Comparison of ENCODE assay signal across 27 cellular contexts in the genomic region with DNA sequence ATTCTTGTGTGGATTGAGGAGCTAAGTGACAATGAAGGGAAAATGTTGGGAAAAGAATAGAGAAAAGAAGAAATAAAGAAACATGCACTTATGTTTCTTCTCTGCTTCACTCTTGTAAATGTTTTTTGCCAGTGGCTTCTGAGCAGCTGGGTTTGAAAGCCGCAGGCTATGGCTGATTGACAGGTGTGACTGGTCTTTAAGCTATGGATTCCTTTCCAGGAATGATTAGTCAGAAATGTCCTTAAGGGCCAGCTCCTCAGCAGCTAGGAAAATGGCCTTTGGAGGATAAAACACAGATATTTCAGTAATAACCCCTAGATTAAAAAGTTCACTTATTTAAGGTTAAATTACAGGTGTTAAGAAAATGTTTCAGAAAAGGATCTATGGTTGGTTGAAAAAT. TPM values are rescaled to one million over a fixed set of nuclear protein-coding genes. Genes with fewer than 3 reads are reported as not detected.
DNase-seq lines count a peak whose midpoint lies in the region; ATAC-seq and TF ChIP-seq lines count a peak whose summit lies in the region.
"Had no signal": no experiment of that assay in that cellular context is flagged by ENCODE, and none has a peak within 500 bp of the region (broad histone marks: within the 10 kb centered on the region; RNA-seq: fewer than 3 reads in every experiment).

No MANE protein-coding gene starts in this region.

- CTCF ChIA-PET in RWPE1 (lab: Yijun Ruan, JAX) (interaction anchor here (0.7 kb wide), 1 partner anchor 145 kb away, joined by 4 read pairs; no protein-coding TSS in a partner anchor), GM10248 (lab: Yijun Ruan, JAX) (interaction anchor here (1.1 to 6.2 kb wide), 2 partner anchors 13 to 16 kb away, joined by 3 to 36 read pairs; no protein-coding TSS in a partner anchor)

- H3K4me1 ChIP-seq in gastrocnemius medialis, result peaks cover 5 to 7% of the 10 kb centered on the region in 2 donors
- H3K4me1 ChIP-seq: right lobe of liver, transverse colon had no signal

- H3K27ac Mint-ChIP-seq in HFFc6, result no peak overlapping the region
- H3K27ac Mint-ChIP-seq: activated B cell treated with CpG ODN at 0.5 μM for 24 hours; activated CD4-positive, alpha-beta T cell treated with anti-CD3 and anti-CD28 coated beads, Interleukin-2, amount 10 ng/mL, durations not matched to agents 7 days and 5 days; activated naive CD4-positive, alpha-beta T cell treated with anti-CD3 and anti-CD28 coated beads, Interleukin-2, amount 50 U/mL, for 72 hours had no signal

- DNase-seq in HFFc6, result peak; percentile 29
- peak; percentile 60 for DNase-seq in RWPE1 (ENCODE audit: low spot score)
- DNase-seq in glomerular visceral epithelial cell (ENCODE audit: extremely low spot score), result peak; percentile 26
- no peak for DNase-seq in gastrocnemius medialis
- no peak for DNase-seq in COLO829 (ENCODE audit: low spot score)
- DNase-seq in NCI-H1694 treated with DMSO at 0.1 percent for 48 hours (lab: John Stamatoyannopoulos, UW), result no peak
- DNase-seq in GM10248 (ENCODE audit: extremely low spot score), result no peak
- DNase-seq: activated B cell treated with CpG ODN at 0.5 μM for 24 hours; activated CD4-positive, alpha-beta T cell treated with anti-CD3 and anti-CD28 coated beads, Interleukin-2, amount 10 ng/mL, durations not matched to agents 7 days and 5 days; activated effector memory CD4-positive, alpha-beta T cell treated with Interleukin-2 at 50 U/mL for 16 hours; effector CD4-positive, alpha-beta T cell; left ventricle myocardium superior; NCI-H146; NCI-H748 treated with DMSO at 0.1 percent for 48 hours; right lobe of liver; RPMI8226; SK-N-SH; stimulated activated CD4-positive, alpha-beta T cell treated with anti-CD3 and anti-CD28 coated beads, Interleukin-4, amount 100 ng/mL, for 24 hours; transverse colon had no signal

- no peaks in the 10 kb centered on the region for H3K36me3 Mint-ChIP-seq in HFFc6 (ENCODE audit: low read depth)

- no peak for TF ChIP-seq POLR2A in gastrocnemius medialis (IDR thresholded peaks at IDR 0.05)

- no peaks in the 10 kb centered on the region for H3K27me3 ChIP-seq in gastrocnemius medialis
- H3K27me3 ChIP-seq: BLaER1 treated with 17β-estradiol and CSF1 and Interleukin-3, amounts not matched to agents 10 nM and 100 nM; right lobe of liver; transverse colon had no signal

- ATAC-seq in gastrocnemius medialis, result peak; percentile 54 to 80
- ATAC-seq: activated naive CD4-positive, alpha-beta T cell treated with anti-CD3 and anti-CD28 coated beads, Interleukin-2, amount 50 U/mL, for 72 hours; left ventricle myocardium superior; right lobe of liver had no signal

- no peak overlapping the region for H3K4me3 Mint-ChIP-seq in HFFc6
- H3K4me3 Mint-ChIP-seq: activated B cell treated with CpG ODN at 0.5 μM for 24 hours; activated CD4-positive, alpha-beta T cell treated with anti-CD3 and anti-CD28 coated beads, Interleukin-2, amount 10 ng/mL, durations not matched to agents 7 days and 5 days had no signal

- H3K4me3 ChIP-seq in gastrocnemius medialis, result no peak overlapping the region
- H3K4me3 ChIP-seq: BLaER1 treated with 17β-estradiol and CSF1 and Interleukin-3, amounts not matched to agents 10 nM and 100 nM; right lobe of liver; transverse colon had no signal

- POLR2A ChIA-PET in RWPE1 (lab: Yijun Ruan, JAX; ENCODE audit: low non-redundant PET), result no interaction called here
- POLR2A ChIA-PET in GM10248 (lab: Yijun Ruan, JAX), result no interaction called here

- intact Hi-C loops in gastrocnemius medialis (cut with DNase I; ENCODE audit: low total_unique reads), result no loop called here

- in situ Hi-C loops in gastrocnemius medialis (cut with MboI; ENCODE audit: low sequenced_read_pairs in 4 of 4), result loop anchor here in 3 of 4 donors (25.0 kb wide), 2 partner anchors 380 to 405 kb away; a partner anchor contains a TSS

- H3K36me3 ChIP-seq in gastrocnemius medialis, result no peaks in the 10 kb centered on the region
- H3K36me3 ChIP-seq: BLaER1 treated with 17β-estradiol and CSF1 and Interleukin-3, amounts not matched to agents 10 nM and 100 nM; right lobe of liver; transverse colon had no signal

- H3K27ac ChIP-seq in RWPE1 (no peak overlapping the region), gastrocnemius medialis (peak overlapping the region in 1 of 4 donors; percentile 3)
- H3K27ac ChIP-seq: BLaER1 treated with 17β-estradiol and CSF1 and Interleukin-3, amounts not matched to agents 10 nM and 100 nM; epithelial cell of prostate; right lobe of liver; transverse colon had no signal

- no peaks in the 10 kb centered on the region for H3K4me1 Mint-ChIP-seq in HFFc6 (ENCODE audit: low read depth)

- H3K27me3 Mint-ChIP-seq in HFFc6 (ENCODE audit: insufficient read depth), result peaks cover 9% of the 10 kb centered on the region
- H3K27me3 Mint-ChIP-seq: activated B cell treated with CpG ODN at 0.5 μM for 24 hours; activated CD4-positive, alpha-beta T cell treated with anti-CD3 and anti-CD28 coated beads, Interleukin-2, amount 10 ng/mL, durations not matched to agents 7 days and 5 days had no signal

- no peaks in the 10 kb centered on the region for H3K9me3 Mint-ChIP-seq in HFFc6
- H3K9me3 Mint-ChIP-seq: activated B cell treated with CpG ODN at 0.5 μM for 24 hours; activated naive CD4-positive, alpha-beta T cell treated with anti-CD3 and anti-CD28 coated beads, Interleukin-2, amount 50 U/mL, for 72 hours had no signal

- no peaks in the 10 kb centered on the region for H3K9me3 ChIP-seq in gastrocnemius medialis
- H3K9me3 ChIP-seq: right lobe of liver, SK-N-SH, transverse colon had no signal

- TF ChIP-seq CTCF in HFFc6 (IDR thresholded peaks at IDR 0.05) (no peak), RWPE1 (conservative IDR thresholded peaks at IDR 0.05; ENCODE audit: low read depth) (no peak), gastrocnemius medialis (IDR thresholded peaks at IDR 0.05 in 4 of 5, conservative IDR thresholded peaks at IDR 0.05 in 1 of 5) (no peak), GM10248 (IDR thresholded peaks at IDR 0.05; ENCODE audit: control extremely low read depth, extremely low read depth, low read depth, missing control alignments) (no peak)

RNA-seq across cellular contexts. Expression of a gene that starts 6.5 kb away (rescaled TPM):
- 10 to 100 TPM; 15.4 to 21.5 (median 17.8) TPM for total RNA-seq in HFFc6 (2021; fragmentation: NEBNext Ultra II Directional; extraction: Animal tissue kit (Norgen Biotek cat#: 25700))
- total RNA-seq in gastrocnemius medialis, result 100 to 1,000 TPM in 1 of 4 donors, 10 to 100 TPM in 3; 56.7 to 141 (median 80.4) TPM

RNA-seq across cellular contexts. Expression of a gene that starts 22.7 kb away (rescaled TPM):
- total RNA-seq in HFFc6 (2021; fragmentation: NEBNext Ultra II Directional; extraction: Animal tissue kit (Norgen Biotek cat#: 25700)), result not detected
- total RNA-seq in gastrocnemius medialis, result not detected
- total RNA-seq: activated CD4-positive, alpha-beta T cell treated with anti-CD3 and anti-CD28 coated beads, Interleukin-2, amount 10 ng/mL, durations not matched to agents 7 days and 5 days; activated CD8-positive, alpha-beta memory T cell treated with anti-CD3 and anti-CD28 coated beads for 36 hours; activated naive CD4-positive, alpha-beta T cell treated with anti-CD3 and anti-CD28 coated beads, Interleukin-2, amount 50 U/mL, for 72 hours; glomerular endothelial cell; left ventricle myocardium superior; mesenteric fat pad; posterior vena cava; right lobe of liver; T-helper 1 cell treated with Interleukin-12 subunit alpha and Interleukin-12 subunit beta and Interleukin-4 antibody, amounts not matched to agents 30 ng/mL and 1 ng/mL, for 36 hours had no signal

Comparison
In these comparisons a context has a peak if more than half of its experiments do, and no peak if none do; other contexts are left out.
1. DNase-seq: peak in HFFc6 (single experiment), RWPE1 (single experiment) and glomerular visceral epithelial cell (single experiment); none in gastrocnemius medialis (0 of 2), COLO829 (single experiment), NCI-H1694 treated with DMSO at 0.1 percent for 48 hours (single experiment) and GM10248 (single experiment).